14 cellular contexts compared by ENCODE assay signal in genomic region chr3:38528457-38528856, GRCh38. TPM values are rescaled to one million over a fixed set of nuclear protein-coding genes. Genes with fewer than 3 reads are reported as not detected.
DNase-seq lines count a peak whose midpoint lies in the region; ATAC-seq and TF ChIP-seq lines count a peak whose summit lies in the region.
"Had no signal": no experiment of that assay in that cellular context is flagged by ENCODE, and none has a peak within 500 bp of the region (broad histone marks: within the 10 kb centered on the region; RNA-seq: fewer than 3 reads in every experiment).

No MANE protein-coding gene starts in this region.

- H3K27me3 Mint-ChIP-seq in endothelial cell (ENCODE audit: unreplicated experiment), result no peaks in the 10 kb centered on the region

- TF ChIP-seq CTCF in BE2C (IDR thresholded peaks at IDR 0.05; ENCODE audit: low read depth, low read length) (peak; percentile 50), HFF-Myc (IDR thresholded peaks at IDR 0.05; ENCODE audit: low read depth, low read length, missing control alignments) (peak; percentile 17), Panc1 (IDR thresholded peaks at IDR 0.05) (peak; percentile 21; the same call in 1 of the 2 replicates), endothelial cell (IDR thresholded peaks at IDR 0.05; ENCODE audit: unreplicated experiment) (no peak)

- no peaks in the 10 kb centered on the region for H3K27me3 ChIP-seq in BE2C
- H3K27me3 ChIP-seq in Panc1 (ENCODE audit: control insufficient read depth, insufficient read depth, low read length), result no peaks in the 10 kb centered on the region
- H3K27me3 ChIP-seq: hepatocyte had no signal

- H3K4me3 Mint-ChIP-seq in endothelial cell (ENCODE audit: unreplicated experiment), result no peak overlapping the region
- H3K4me3 Mint-ChIP-seq: activated T-cell treated with anti-CD3 and anti-CD28 coated beads, Interleukin-2, amount 50 U/mL, for 72 hours had no signal

- H3K9me3 Mint-ChIP-seq in endothelial cell (ENCODE audit: unreplicated experiment), result no peaks in the 10 kb centered on the region
- H3K9me3 Mint-ChIP-seq: activated T-cell treated with anti-CD3 and anti-CD28 coated beads, Interleukin-2, amount 50 U/mL, for 72 hours had no signal

- POLR2A ChIA-PET in Panc1 (lab: Charles Lee), result no interaction called here

- H3K9me3 ChIP-seq in BE2C (no peaks in the 10 kb centered on the region), Panc1 (ENCODE audit: control insufficient read depth, insufficient read depth, low read depth, low read length) (no peaks in the 10 kb centered on the region)

- H3K36me3 Mint-ChIP-seq in endothelial cell (ENCODE audit: low read depth, unreplicated experiment), result peaks cover 5% of the 10 kb centered on the region

- no peak overlapping the region for H3K27ac ChIP-seq in Panc1 (ENCODE audit: low read length)
- H3K27ac ChIP-seq: hepatocyte had no signal

- no TSS peak for BruUV-seq in Panc1 (replicated peaks; lab: Mats Ljungman, UMichigan)

- H3K4me1 ChIP-seq in BE2C (no peaks in the 10 kb centered on the region), Panc1 (ENCODE audit: control insufficient read depth, insufficient read depth, low read length) (no peaks in the 10 kb centered on the region)

- no peak overlapping the region for H3K27ac Mint-ChIP-seq in endothelial cell (ENCODE audit: unreplicated experiment)
- H3K27ac Mint-ChIP-seq: activated T-cell treated with anti-CD3 and anti-CD28 coated beads, Interleukin-2, amount 50 U/mL, for 72 hours had no signal

- H3K36me3 ChIP-seq in BE2C (no peaks in the 10 kb centered on the region), Panc1 (ENCODE audit: control insufficient read depth, insufficient read depth, low read length) (no peaks in the 10 kb centered on the region)

- CTCF ChIA-PET in Panc1 (lab: Charles Lee), result interaction anchor here (0.5 kb wide), 1 partner anchor 31 kb away, joined by 4 read pairs; no protein-coding TSS in a partner anchor

- no peak overlapping the region for H3K4me3 ChIP-seq in BE2C (ENCODE audit: low read depth, low read length)
- H3K4me3 ChIP-seq in HFF-Myc (replicated peaks; ENCODE audit: low read depth, low read length), result no peak overlapping the region
- H3K4me3 ChIP-seq in Panc1 (ENCODE audit: low read depth in 2 of 2, low read length in 2 of 2), result no peak overlapping the region
- H3K4me3 ChIP-seq: hepatocyte had no signal

- DNase-seq in BE2C (peak; percentile 35), HFF-Myc (ENCODE audit: extremely low read depth, low read depth) (no peak), Panc1 (ENCODE audit: low read depth, low spot score) (no peak), left ventricle myocardium superior (peak; percentile 33), endothelial cell (ENCODE audit: low spot score) (no peak), dedifferentiated amniotic fluid mesenchymal stem cell (ENCODE audit: extremely low spot score) (no peak), NCI-H2171 treated with DMSO at 0.1 percent for 48 hours (lab: John Stamatoyannopoulos, UW) (no peak)
- DNase-seq: activated CD4-positive, CD25-positive, alpha-beta regulatory T cell treated with anti-CD3 and anti-CD28 coated beads, Interleukin-2, amount 50 U/mL, for 72 hours; activated T-cell treated with anti-CD3 and anti-CD28 coated beads, Interleukin-2, amount 50 U/mL, for 72 hours; GF-D8; stimulated activated CD4-positive, alpha-beta T cell treated with anti-CD3 and anti-CD28 coated beads, Interleukin-2, amount 100 ng/mL, for 48 hours; stimulated activated naive CD4-positive, alpha-beta T cell treated with Interleukin-2 at 50 U/mL for 16 hours had no signal

- in situ Hi-C loops in Panc1 (cut with HindIII; ENCODE audit: low pct_unique_long_range_greater_than_20kb, low sequenced_read_pairs), result no loop called here

- H3K4me1 Mint-ChIP-seq in endothelial cell (ENCODE audit: unreplicated experiment), result no peaks in the 10 kb centered on the region

- intact Hi-C loops in Panc1 (cut with micrococcal nuclease; ENCODE audit: unreplicated experiment), result no loop called here
- intact Hi-C loops in left ventricle myocardium superior (cut with micrococcal nuclease), result loop anchor here (10.0 kb wide), 2 partner anchors 126 to 316 kb away; no protein-coding TSS in a partner anchor

- ATAC-seq in Panc1, result 0 out of 2 replicates have a peak, but pooled peaks have one; percentile 66
- ATAC-seq in left ventricle myocardium superior, result peak; percentile 19
- no peak for ATAC-seq in HG03108 (IDR thresholded peaks at IDR 0.05; ENCODE audit: unreplicated experiment)
- ATAC-seq: activated T-cell treated with anti-CD3 and anti-CD28 coated beads, Interleukin-2, amount 50 U/mL, for 72 hours had no signal

RNA-seq across cellular contexts. Expression of gene EXOG, which starts 32.3 kb away (rescaled TPM):
- 4.2 TPM for polyA plus RNA-seq in BE2C (2012; ENCODE audit: insufficient read depth, insufficient read length, low read depth)
- total RNA-seq in Panc1 (2021; ENCODE audit: unreplicated experiment), result 12.5 TPM
- 2.9 TPM for polyA plus RNA-seq in Panc1 (2012; ENCODE audit: insufficient read length)
- total RNA-seq in left ventricle myocardium superior, result 27.0 TPM
- total RNA-seq in endothelial cell (ENCODE audit: unreplicated experiment), result 18.3 TPM

Comparison
In these comparisons a context has a peak if more than half of its experiments do, and no peak if none do; other contexts are left out.
1. DNase-seq: peak in BE2C (single experiment) and left ventricle myocardium superior (single experiment); none in HFF-Myc (single experiment), Panc1 (single experiment), endothelial cell (single experiment), dedifferentiated amniotic fluid mesenchymal stem cell (single experiment) and NCI-H2171 treated with DMSO at 0.1 percent for 48 hours (single experiment).